10 cellular contexts compared by ENCODE assay signal in genomic region chr17:77106874-77107358, GRCh38. TPM values are rescaled to one million over a fixed set of nuclear protein-coding genes. Genes with fewer than 3 reads are reported as not detected.
DNase-seq lines count a peak whose midpoint lies in the region; ATAC-seq and TF ChIP-seq lines count a peak whose summit lies in the region.
"Had no signal": no experiment of that assay in that cellular context is flagged by ENCODE, and none has a peak within 500 bp of the region (broad histone marks: within the 10 kb centered on the region; RNA-seq: fewer than 3 reads in every experiment).

No MANE protein-coding gene starts in this region.

- H3K27me3 Mint-ChIP-seq in central memory CD8-positive, alpha-beta T cell, result no peaks in the 10 kb centered on the region
- H3K27me3 Mint-ChIP-seq in activated T-helper 1 cell treated with anti-CD3 and anti-CD28 coated beads, Interleukin-12 subunit alpha, Interleukin-12 subunit beta, Interleukin-2, Interleukin-4 antibody, amounts not matched to agents 30 ng/mL and 10 ng/mL and 1 ng/mL, durations not matched to agents 14 hours and 24 hours and 36 hours (ENCODE audit: insufficient read depth), result no peaks in the 10 kb centered on the region

- no peaks in the 10 kb centered on the region for H3K9me3 ChIP-seq in HUES48 (ENCODE audit: control insufficient read depth, insufficient read depth, low read length)
- H3K9me3 ChIP-seq in gastroesophageal sphincter, result no peaks in the 10 kb centered on the region
- H3K9me3 ChIP-seq: thoracic aorta had no signal

- peak; percentile 7 for DNase-seq in DMS79 treated with DMSO at 0.1 percent for 48 hours (lab: John Stamatoyannopoulos, UW)
- DNase-seq in central memory CD8-positive, alpha-beta T cell (ENCODE audit: low spot score in 2 of 2), result peak in 1 of 2 donors; percentile 17
- no peak for DNase-seq in left lobe of liver (ENCODE audit: low spot score)
- no peak for DNase-seq in MV-4-11 (lab: John Stamatoyannopoulos, UW)
- no peak for DNase-seq in activated T-helper 1 cell treated with anti-CD3 and anti-CD28 coated beads, Interleukin-12 subunit alpha, Interleukin-12 subunit beta, Interleukin-2, Interleukin-4 antibody, amounts not matched to agents 30 ng/mL and 10 ng/mL and 1 ng/mL, durations not matched to agents 14 hours and 24 hours and 36 hours (ENCODE audit: low spot score)
- DNase-seq: NCI-H446 had no signal

- intact Hi-C loops in activated T-helper 1 cell treated with anti-CD3 and anti-CD28 coated beads, Interleukin-12 subunit alpha, Interleukin-12 subunit beta, Interleukin-2, Interleukin-4 antibody, amounts not matched to agents 30 ng/mL and 10 ng/mL and 1 ng/mL, durations not matched to agents 14 hours and 24 hours and 36 hours (cut with micrococcal nuclease), result no loop called here

- no peaks in the 10 kb centered on the region for H3K36me3 Mint-ChIP-seq in central memory CD8-positive, alpha-beta T cell (ENCODE audit: insufficient read depth)
- H3K36me3 Mint-ChIP-seq in activated T-helper 1 cell treated with anti-CD3 and anti-CD28 coated beads, Interleukin-12 subunit alpha, Interleukin-12 subunit beta, Interleukin-2, Interleukin-4 antibody, amounts not matched to agents 30 ng/mL and 10 ng/mL and 1 ng/mL, durations not matched to agents 14 hours and 24 hours and 36 hours (ENCODE audit: low read depth), result peaks cover 9% of the 10 kb centered on the region

- H3K27ac ChIP-seq in HUES48 (ENCODE audit: low read depth, low read length) (peak overlapping the region; percentile 70), gastroesophageal sphincter (no peak overlapping the region)

- no peak overlapping the region for H3K4me3 ChIP-seq in HUES48 (ENCODE audit: low read depth, low read length)
- H3K4me3 ChIP-seq in gastroesophageal sphincter, result no peak overlapping the region
- H3K4me3 ChIP-seq: thoracic aorta had no signal

- no peaks in the 10 kb centered on the region for H3K9me3 Mint-ChIP-seq in central memory CD8-positive, alpha-beta T cell
- H3K9me3 Mint-ChIP-seq in activated T-helper 1 cell treated with anti-CD3 and anti-CD28 coated beads, Interleukin-12 subunit alpha, Interleukin-12 subunit beta, Interleukin-2, Interleukin-4 antibody, amounts not matched to agents 30 ng/mL and 10 ng/mL and 1 ng/mL, durations not matched to agents 14 hours and 24 hours and 36 hours, result no peaks in the 10 kb centered on the region

- H3K9ac ChIP-seq in HUES48 (ENCODE audit: low read depth, low read length), result no peak overlapping the region

- H3K4me1 Mint-ChIP-seq in central memory CD8-positive, alpha-beta T cell, result peaks cover 20% of the 10 kb centered on the region
- peaks cover 23% of the 10 kb centered on the region for H3K4me1 Mint-ChIP-seq in activated T-helper 1 cell treated with anti-CD3 and anti-CD28 coated beads, Interleukin-12 subunit alpha, Interleukin-12 subunit beta, Interleukin-2, Interleukin-4 antibody, amounts not matched to agents 30 ng/mL and 10 ng/mL and 1 ng/mL, durations not matched to agents 14 hours and 24 hours and 36 hours (ENCODE audit: low read depth)

- WGBS in gastroesophageal sphincter (ENCODE audit: low coverage in 1 of 2), 2 donors, result 75 to 96% methylated on average over 2 to 5 of the region's 8 CpGs

- peak; percentile 29 for ATAC-seq in GM18868 (IDR thresholded peaks at IDR 0.05; ENCODE audit: unreplicated experiment)
- ATAC-seq in central memory CD8-positive, alpha-beta T cell (replicated peaks; ENCODE audit: extremely low read depth, poor library complexity, severe bottlenecking), result peak; percentile 66
- ATAC-seq in gastroesophageal sphincter, result no peak
- no peak for ATAC-seq in left lobe of liver

- no peak for TF ChIP-seq EP300 in gastroesophageal sphincter (IDR thresholded peaks at IDR 0.05)

- TF ChIP-seq POLR2A in gastroesophageal sphincter (IDR thresholded peaks at IDR 0.05), result no peak

- H3K27me3 ChIP-seq in HUES48 (ENCODE audit: control insufficient read depth, insufficient read depth, low read length), result no peaks in the 10 kb centered on the region
- H3K27me3 ChIP-seq in gastroesophageal sphincter, result no peaks in the 10 kb centered on the region

- H3K4me1 ChIP-seq in HUES48 (ENCODE audit: control insufficient read depth, insufficient read depth, low read length) (peaks cover 34% of the 10 kb centered on the region), gastroesophageal sphincter (peaks cover 0 to 35% (median 12%) of the 10 kb centered on the region in 3 donors)

- peak overlapping the region; percentile 66 for H3K4me3 Mint-ChIP-seq in central memory CD8-positive, alpha-beta T cell
- no peak overlapping the region for H3K4me3 Mint-ChIP-seq in activated T-helper 1 cell treated with anti-CD3 and anti-CD28 coated beads, Interleukin-12 subunit alpha, Interleukin-12 subunit beta, Interleukin-2, Interleukin-4 antibody, amounts not matched to agents 30 ng/mL and 10 ng/mL and 1 ng/mL, durations not matched to agents 14 hours and 24 hours and 36 hours

- no peak for TF ChIP-seq CTCF in gastroesophageal sphincter (IDR thresholded peaks at IDR 0.05)

- H3K27ac Mint-ChIP-seq in central memory CD8-positive, alpha-beta T cell (ENCODE audit: low read depth), result peak overlapping the region; percentile 64
- no peak overlapping the region for H3K27ac Mint-ChIP-seq in activated T-helper 1 cell treated with anti-CD3 and anti-CD28 coated beads, Interleukin-12 subunit alpha, Interleukin-12 subunit beta, Interleukin-2, Interleukin-4 antibody, amounts not matched to agents 30 ng/mL and 10 ng/mL and 1 ng/mL, durations not matched to agents 14 hours and 24 hours and 36 hours

- H3K36me3 ChIP-seq in HUES48 (ENCODE audit: control insufficient read depth, insufficient read depth, low read length) (no peaks in the 10 kb centered on the region), gastroesophageal sphincter (no peaks in the 10 kb centered on the region)
- H3K36me3 ChIP-seq: thoracic aorta had no signal

RNA-seq across cellular contexts. Expression of gene SEC14L1, which starts 33.9 kb away (rescaled TPM):
- total RNA-seq in gastroesophageal sphincter (10 to 100 TPM; 38.4 to 86.1 (median 40.1) TPM), left lobe of liver (20.1 TPM)
- 77.6 and 81.9 TPM in 2 replicates for total RNA-seq in activated T-helper 1 cell treated with anti-CD3 and anti-CD28 coated beads, Interleukin-12 subunit alpha, Interleukin-12 subunit beta, Interleukin-2, Interleukin-4 antibody, amounts not matched to agents 30 ng/mL and 10 ng/mL and 1 ng/mL, durations not matched to agents 14 hours and 24 hours and 36 hours

Comparison
In these comparisons a context has a peak if more than half of its experiments do, and no peak if none do; other contexts are left out.
1. ATAC-seq: peak in GM18868 (single experiment) and central memory CD8-positive, alpha-beta T cell (single experiment); none in gastroesophageal sphincter (single experiment) and left lobe of liver (single experiment).